8 cellular contexts compared by ENCODE assay signal in the genomic region with DNA sequence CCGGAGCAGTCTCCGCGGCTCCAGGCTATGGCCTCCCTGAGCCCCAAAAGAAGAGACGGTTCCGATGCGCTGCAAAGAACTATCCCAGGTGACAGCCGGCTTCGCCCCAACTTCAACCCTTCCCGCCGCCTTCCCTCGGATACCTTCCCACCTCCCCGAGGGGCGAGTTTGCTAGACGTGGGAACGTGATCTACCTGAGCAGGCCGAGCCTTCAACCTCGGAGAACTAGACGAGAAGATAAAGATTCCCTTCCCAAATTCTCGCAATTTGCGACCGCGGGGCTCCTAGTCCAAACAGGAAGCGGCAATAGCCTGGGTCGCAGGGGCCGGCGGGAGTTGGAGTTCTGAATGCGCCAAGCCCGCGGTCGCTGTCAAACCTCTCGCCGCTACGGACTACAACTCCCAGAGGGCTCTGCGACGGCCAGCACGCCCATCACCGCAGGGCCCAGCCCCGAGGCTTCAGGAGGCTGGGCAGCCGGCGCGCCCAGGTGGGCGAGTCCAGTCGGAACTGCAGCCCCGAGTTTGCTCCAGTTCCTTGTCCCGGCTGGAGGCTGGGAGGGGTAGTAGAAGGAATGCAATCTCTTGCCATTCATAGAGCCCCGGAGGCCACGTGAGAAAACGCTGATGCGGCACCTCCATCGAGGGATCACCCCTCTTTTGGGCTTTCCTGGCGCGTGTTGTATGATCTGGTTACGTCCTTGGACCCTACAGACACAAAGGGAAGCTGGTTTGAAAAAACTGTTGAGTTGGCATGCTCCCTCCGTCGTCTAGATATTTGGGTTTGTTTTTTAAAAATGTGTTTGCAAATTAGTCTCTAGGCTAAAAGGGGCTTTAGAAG. TPM values are rescaled to one million over a fixed set of nuclear protein-coding genes. Genes with fewer than 3 reads are reported as not detected.
A peak's percentile ranks its signal among the peaks of the same experiment; 100 is the strongest.
DNase-seq lines count a peak whose midpoint lies in the region; ATAC-seq and TF ChIP-seq lines count a peak whose summit lies in the region.

TSS of gene SLC38A9 (minus strand) at position 302 of the 837 bp plus-strand sequence. CDS start 14,366 bp downstream, outside the sequence.

- no peak for TF ChIP-seq CTCF in CD8-positive, alpha-beta T cell (IDR thresholded peaks at IDR 0.05)

- H3K9me3 Mint-ChIP-seq in CD8-positive, alpha-beta T cell = peaks cover 7% of the 10 kb centered on the region
- H3K9me3 Mint-ChIP-seq in effector memory CD8-positive, alpha-beta T cell = no peaks in the 10 kb centered on the region

- peak; percentile 99 for ATAC-seq in CD8-positive, alpha-beta T cell
- peak; percentile 99 for ATAC-seq in GM19467 (IDR thresholded peaks at IDR 0.05; ENCODE audit: unreplicated experiment)
- peak; percentile 100 for ATAC-seq in effector memory CD8-positive, alpha-beta T cell (replicated peaks)

- peak within 1 kb of the TSS; percentile 92 for H3K4me3 ChIP-seq in CD8-positive, alpha-beta T cell (ENCODE audit: low read depth, low read length)

- peak within 1 kb of the TSS; percentile 88 for H3K27ac Mint-ChIP-seq in CD8-positive, alpha-beta T cell
- H3K27ac Mint-ChIP-seq in effector memory CD8-positive, alpha-beta T cell = peak within 1 kb of the TSS; percentile 91 to 95

- CTCF ChIA-PET in CD8-positive, alpha-beta T cell (lab: Charles Lee) = no interaction called here

- H3K27ac ChIP-seq in CD8-positive, alpha-beta T cell (ENCODE audit: low read depth, low read length) = peak within 1 kb of the TSS; percentile 54

- no peaks in the 10 kb centered on the region for H3K36me3 ChIP-seq in CD8-positive, alpha-beta T cell (ENCODE audit: insufficient read depth, low read length)

- peaks cover 31% of the 10 kb centered on the region for H3K4me1 Mint-ChIP-seq in CD8-positive, alpha-beta T cell (ENCODE audit: low read depth)
- H3K4me1 Mint-ChIP-seq in effector memory CD8-positive, alpha-beta T cell (ENCODE audit: low read depth in 2 of 2) = peaks cover 15 to 17% of the 10 kb centered on the region in 2 donors

- intact Hi-C loops in CD8-positive, alpha-beta T cell (cut with DNase I, micrococcal nuclease) = loop anchor here (1.0 to 5.0 kb wide), 9 partner anchors 178 to 1405 kb away; partner anchors contain the start of genes MAP3K1 (in 2 of the 2), PLPP1 (in 2 of the 2), CDC20B (in 1 of the 2) and DHX29 (in 1 of the 2)

- H3K27me3 ChIP-seq in CD8-positive, alpha-beta T cell (ENCODE audit: insufficient read depth, low read length) = no peaks in the 10 kb centered on the region

- peaks cover 3% of the 10 kb centered on the region for H3K27me3 Mint-ChIP-seq in CD8-positive, alpha-beta T cell (ENCODE audit: low read depth)
- peaks cover 0 to 6% of the 10 kb centered on the region in 2 donors for H3K27me3 Mint-ChIP-seq in effector memory CD8-positive, alpha-beta T cell

- peaks cover 22% of the 10 kb centered on the region for H3K36me3 Mint-ChIP-seq in CD8-positive, alpha-beta T cell
- peaks cover 4% of the 10 kb centered on the region for H3K36me3 Mint-ChIP-seq in effector memory CD8-positive, alpha-beta T cell (ENCODE audit: insufficient read depth)

- H3K9me3 ChIP-seq in CD8-positive, alpha-beta T cell (ENCODE audit: low read length) = no peaks in the 10 kb centered on the region

- peak within 1 kb of the TSS; percentile 98 for H3K4me3 Mint-ChIP-seq in CD8-positive, alpha-beta T cell
- peak within 1 kb of the TSS; percentile 92 to 100 for H3K4me3 Mint-ChIP-seq in effector memory CD8-positive, alpha-beta T cell

- POLR2A ChIA-PET in CD8-positive, alpha-beta T cell (lab: Charles Lee) = interaction anchor here (0.9 to 1.3 kb wide), 2 partner anchors 26 to 32 kb away, joined by 3 read pairs; partner anchors contain the start of gene DDX4

- H3K4me1 ChIP-seq in CD8-positive, alpha-beta T cell (ENCODE audit: insufficient read depth, low read length) = peaks cover 9% of the 10 kb centered on the region

- DNase-seq in CD8-positive, alpha-beta T cell = peak; percentile 83 to 94 (median 90)
- DNase-seq in HS-27A (ENCODE audit: low read depth) (peak; percentile 61), NK-92 (lab: John Stamatoyannopoulos, UW; ENCODE audit: unreplicated experiment) (peak; percentile 57), medulla oblongata (ENCODE audit: extremely low spot score) (peak; percentile 96)
- peak; percentile 80 to 86 for DNase-seq in activated CD8-positive, alpha-beta memory T cell treated with anti-CD3 and anti-CD28 coated beads for 1 hour (ENCODE audit: extremely low read depth in 1 of 2, low read depth in 1 of 2)
- peak; percentile 85 to 91 (median 88) for DNase-seq in effector memory CD8-positive, alpha-beta T cell
- DNase-seq in stimulated activated CD8-positive, alpha-beta memory T cell treated with anti-CD3 and anti-CD28 coated beads, Interleukin-12 subunit alpha, Interleukin-12 subunit beta, amount 100 ng/mL, for 1 hour (ENCODE audit: low read depth) = peak; percentile 87

RNA-seq across cellular contexts. Expression of gene SLC38A9, which starts in this region (rescaled TPM):
- 1 to 10 TPM; 6.0 to 6.8 TPM for total RNA-seq in CD8-positive, alpha-beta T cell

Comparison
In these comparisons a context has a peak if more than half of its experiments do, and no peak if none do; other contexts are left out.
1. Peak in every context shown above with its lines: DNase-seq, ATAC-seq, H3K4me3 ChIP-seq and H3K27ac ChIP-seq.